Comparison of ENCODE assay signal across 8 cellular contexts in the genomic region with DNA sequence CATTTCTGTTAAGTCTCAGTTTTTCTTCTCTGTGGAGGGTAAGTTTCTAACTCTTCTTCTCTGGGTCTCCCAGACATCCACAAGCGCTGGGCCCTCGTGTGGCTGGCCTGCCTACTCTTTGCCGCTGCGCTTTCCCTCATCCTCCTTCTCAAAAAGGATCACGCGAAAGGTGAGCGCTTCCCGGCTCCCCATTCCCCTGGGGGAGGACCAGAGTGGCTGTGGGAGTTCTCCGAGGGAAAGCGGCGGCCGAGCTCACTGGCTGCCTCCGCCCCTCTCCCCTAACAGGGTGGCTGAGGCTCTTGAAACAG. TPM values are rescaled to one million over a fixed set of nuclear protein-coding genes. Genes with fewer than 3 reads are reported as not detected.
DNase-seq lines count a peak whose midpoint lies in the region; ATAC-seq and TF ChIP-seq lines count a peak whose summit lies in the region.

No MANE protein-coding gene starts in this region.

- H4K20me1 ChIP-seq in DOHH2 (ENCODE audit: control insufficient read depth, insufficient read depth, low read depth, low read length) = no peaks in the 10 kb centered on the region

- H3K27ac ChIP-seq in DOHH2 (ENCODE audit: low read depth, low read length) = peak overlapping the region; percentile 54
- H3K27ac ChIP-seq in RWPE2 (ENCODE audit: poor library complexity, severe bottlenecking) = peak overlapping the region; percentile 83
- peak overlapping the region; percentile 94 to 95 for H3K27ac ChIP-seq in esophagus (ENCODE audit: low read depth in 2 of 2, low read length in 1 of 2)
- H3K27ac ChIP-seq in parathyroid adenoma = peak overlapping the region; percentile 93

- intact Hi-C loops in left colon (cut with DNase I, micrococcal nuclease) = no loop called here

- H3K9ac ChIP-seq in parathyroid adenoma = no peak overlapping the region

- 5 to 7% methylated on average over 13 of the region's 13 CpGs for WGBS in esophagus, 2 donors

- TF ChIP-seq CTCF in DOHH2 (IDR thresholded peaks at IDR 0.05; ENCODE audit: low read depth, low read length, poor library complexity, severe bottlenecking) (no peak), RWPE2 (IDR thresholded peaks at IDR 0.05; ENCODE audit: poor library complexity, severe bottlenecking) (no peak), parathyroid adenoma (IDR thresholded peaks at IDR 0.05) (no peak)

- no peak for DNase-seq in RWPE2 (ENCODE audit: low spot score)
- DNase-seq in GM19238 (ENCODE audit: insufficient read length, low spot score) = no peak
- DNase-seq in NCI-H524 treated with DMSO at 0.1 percent for 48 hours (lab: John Stamatoyannopoulos, UW) = no peak
- DNase-seq in NCI-H2107 treated with DMSO at 0.1 percent for 48 hours (lab: John Stamatoyannopoulos, UW; ENCODE audit: unreplicated experiment) = no peak
- DNase-seq in left colon = no peak

- H2AFZ ChIP-seq in parathyroid adenoma = peak overlapping the region; percentile 99

- H3K36me3 ChIP-seq in DOHH2 (ENCODE audit: control insufficient read depth, low read length) (peaks cover 24% of the 10 kb centered on the region), RWPE2 (ENCODE audit: low read depth) (peaks cover 23% of the 10 kb centered on the region), esophagus (ENCODE audit: control insufficient read depth in 2 of 2, insufficient read depth in 2 of 2, low read length in 1 of 2) (peaks cover 12 to 16% of the 10 kb centered on the region in 2 donors), parathyroid adenoma (ENCODE audit: control insufficient read depth, insufficient read depth, low read length) (no peaks in the 10 kb centered on the region)

- ATAC-seq in RWPE2 (ENCODE audit: low read depth) (no peak), left colon (no peak)

- H3K79me2 ChIP-seq in DOHH2 (ENCODE audit: control insufficient read depth, low read length) (peaks cover 22% of the 10 kb centered on the region), parathyroid adenoma (peaks cover 9% of the 10 kb centered on the region)

- H3K4me1 ChIP-seq in DOHH2 (ENCODE audit: control insufficient read depth, low read length) = peaks cover 36% of the 10 kb centered on the region
- H3K4me1 ChIP-seq in RWPE2 (ENCODE audit: insufficient read depth, poor library complexity, severe bottlenecking) = peaks cover 15% of the 10 kb centered on the region
- peaks cover 5 to 11% of the 10 kb centered on the region in 2 donors for H3K4me1 ChIP-seq in esophagus (ENCODE audit: control insufficient read depth in 2 of 2, insufficient read depth in 2 of 2, low read length in 1 of 2)
- peaks cover 10% of the 10 kb centered on the region for H3K4me1 ChIP-seq in parathyroid adenoma

- no peaks in the 10 kb centered on the region; the same call in 1 of the 2 replicates for H3F3A ChIP-seq in DOHH2 (ENCODE audit: control insufficient read depth, insufficient read depth)

- H3K4me3 ChIP-seq in DOHH2 (ENCODE audit: low read length) = peak overlapping the region; percentile 82
- H3K4me3 ChIP-seq in RWPE2 (ENCODE audit: severe bottlenecking) = peak overlapping the region; percentile 58
- peak overlapping the region; percentile 64 to 71 for H3K4me3 ChIP-seq in esophagus (ENCODE audit: low read depth in 1 of 2, low read length in 2 of 2)
- peak overlapping the region; percentile 92 for H3K4me3 ChIP-seq in parathyroid adenoma (ENCODE audit: low read depth, low read length)

- no peaks in the 10 kb centered on the region for H3K9me2 ChIP-seq in DOHH2 (replicated peaks; ENCODE audit: control insufficient read depth, low read length)

- H3K9me3 ChIP-seq in DOHH2 (ENCODE audit: control insufficient read depth, insufficient read depth, low read length) (no peaks in the 10 kb centered on the region), RWPE2 (ENCODE audit: severe bottlenecking) (no peaks in the 10 kb centered on the region), esophagus (ENCODE audit: control insufficient read depth in 2 of 2, insufficient read depth in 1 of 2, low read depth in 1 of 2, low read length in 1 of 2) (no peaks in the 10 kb centered on the region), parathyroid adenoma (ENCODE audit: control insufficient read depth, low read length) (no peaks in the 10 kb centered on the region)

- H3K27me3 ChIP-seq in DOHH2 (ENCODE audit: control insufficient read depth, low read length) = no peaks in the 10 kb centered on the region
- H3K27me3 ChIP-seq in RWPE2 (ENCODE audit: insufficient read depth, poor library complexity, severe bottlenecking) = no peaks in the 10 kb centered on the region
- no peaks in the 10 kb centered on the region for H3K27me3 ChIP-seq in esophagus (ENCODE audit: control insufficient read depth in 1 of 2, insufficient read depth in 2 of 2, low read length in 2 of 2)
- H3K27me3 ChIP-seq in parathyroid adenoma (ENCODE audit: control insufficient read depth, insufficient read depth, low read length) = no peaks in the 10 kb centered on the region

- H3K4me2 ChIP-seq in DOHH2 (ENCODE audit: low read length) (peak overlapping the region; percentile 91), parathyroid adenoma (ENCODE audit: low read length) (peak overlapping the region; percentile 87)

RNA-seq across cellular contexts. Expression of a gene that starts 1.1 kb away (rescaled TPM):
- 10 to 100 TPM; 12.1 to 24.2 TPM for polyA plus RNA-seq in esophagus
- total RNA-seq in left colon = 10 to 100 TPM; 18.8 to 23.8 TPM

RNA-seq across cellular contexts. Expression of a gene that starts 15.6 kb away (rescaled TPM):
- 10 to 100 TPM; 37.0 to 52.7 TPM for polyA plus RNA-seq in esophagus
- total RNA-seq in left colon = 10 to 100 TPM; 33.4 to 37.8 TPM

RNA-seq across cellular contexts. Expression of a gene that starts 19.7 kb away (rescaled TPM):
- 1 to 10 TPM; 1.0 to 2.0 TPM for polyA plus RNA-seq in esophagus
- 1 to 10 TPM; 1.1 to 1.2 TPM for total RNA-seq in left colon

RNA-seq across cellular contexts. Expression of a gene that starts 29.8 kb away (rescaled TPM):
- 10 to 100 TPM in 1 of 2 donors, 1 to 10 TPM in 1; 9.2 to 24.9 TPM for polyA plus RNA-seq in esophagus
- total RNA-seq in left colon = 10 to 100 TPM; 87.3 to 88.7 TPM

RNA-seq across cellular contexts. Expression of a gene that starts 42.1 kb away (rescaled TPM):
- 10 to 100 TPM; 20.6 to 25.8 TPM for polyA plus RNA-seq in esophagus
- 10 to 100 TPM; 40.9 to 41.7 TPM for total RNA-seq in left colon
